Comparison of ENCODE assay signal across 19 cellular contexts in the genomic region with DNA sequence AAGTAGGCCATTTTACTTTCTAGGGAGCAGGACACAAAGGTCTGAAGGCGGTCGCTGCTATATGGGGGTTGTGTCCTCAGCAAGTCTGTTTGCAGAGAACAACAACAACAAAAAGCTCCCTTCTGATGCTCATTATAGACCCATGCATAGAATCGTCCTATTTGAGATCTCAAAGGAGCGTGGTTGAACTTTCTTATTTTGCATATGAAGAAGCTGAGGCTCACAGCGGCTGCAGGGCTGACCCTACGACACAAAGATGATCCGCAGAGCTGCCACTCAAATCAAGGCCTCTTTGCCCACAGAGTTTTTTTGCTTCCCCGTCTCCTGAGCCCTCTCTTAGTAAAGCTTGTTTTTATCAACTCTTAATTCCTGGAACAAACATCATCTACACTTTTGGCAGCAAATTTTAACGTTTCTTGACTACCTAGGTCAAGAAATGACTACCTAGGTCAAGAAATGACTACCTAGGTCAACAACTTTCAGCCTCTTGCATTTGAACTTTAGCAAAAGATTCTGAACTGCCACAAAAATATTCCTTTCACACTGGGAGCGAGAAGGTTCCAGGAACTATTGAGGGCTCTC.
"Had no signal": no experiment of that assay in that cellular context is flagged by ENCODE, and none has a peak within 500 bp of the region (broad histone marks: within the 10 kb centered on the region; RNA-seq: fewer than 3 reads in every experiment).

No MANE protein-coding gene starts in this region.

- H2AFZ ChIP-seq: hepatocyte had no signal

- H3K27ac Mint-ChIP-seq: activated CD8-positive, alpha-beta T cell treated with anti-CD3 and anti-CD28 coated beads, Interleukin-2, amount 10 ng/mL, durations not matched to agents 7 days and 5 days; activated naive CD8-positive, alpha-beta T cell treated with anti-CD3 and anti-CD28 coated beads for 36 hours; endodermal cell; nephron progenitor cell; stimulated activated naive CD8-positive, alpha-beta T cell treated with anti-CD3 and anti-CD28 coated beads, Interleukin-15, Interleukin-2, amounts not matched to agents 100 ng/mL and 50 ng/mL, for 24 hours had no signal

- H3K27me3 ChIP-seq: transverse colon had no signal

- H3K36me3 ChIP-seq: transverse colon had no signal

- H3K27me3 Mint-ChIP-seq: stimulated activated naive CD8-positive, alpha-beta T cell treated with anti-CD3 and anti-CD28 coated beads, Interleukin-15, Interleukin-2, amounts not matched to agents 100 ng/mL and 50 ng/mL, for 24 hours had no signal

- H3K9me3 Mint-ChIP-seq: activated naive CD8-positive, alpha-beta T cell treated with anti-CD3 and anti-CD28 coated beads for 36 hours; endodermal cell; nephron progenitor cell; stimulated activated naive CD8-positive, alpha-beta T cell treated with anti-CD3 and anti-CD28 coated beads, Interleukin-15, Interleukin-2, amounts not matched to agents 100 ng/mL and 50 ng/mL, for 24 hours had no signal

- ATAC-seq: activated CD8-positive, alpha-beta T cell treated with anti-CD3 and anti-CD28 coated beads, Interleukin-2, amount 10 ng/mL, durations not matched to agents 7 days and 5 days; psoas muscle; right cardiac atrium had no signal

- H3K36me3 Mint-ChIP-seq: activated naive CD8-positive, alpha-beta T cell treated with anti-CD3 and anti-CD28 coated beads for 36 hours had no signal

- DNase-seq: activated CD4-positive, alpha-beta T cell treated with anti-CD3 and anti-CD28 coated beads for 1 hour; activated CD8-positive, alpha-beta memory T cell treated with anti-CD3 and anti-CD28 coated beads, Interleukin-2, amount 50 U/mL, for 4 hours; activated CD8-positive, alpha-beta T cell treated with anti-CD3 and anti-CD28 coated beads, Interleukin-2, amount 10 ng/mL, durations not matched to agents 7 days and 5 days; activated naive CD4-positive, alpha-beta T cell; activated naive CD8-positive, alpha-beta T cell treated with anti-CD3 and anti-CD28 coated beads for 36 hours; amniotic stem cell; endodermal cell; foreskin fibroblast; midbrain; nephron progenitor cell; psoas muscle; right cardiac atrium; stimulated activated CD4-positive, alpha-beta T cell treated with anti-CD3 and anti-CD28 coated beads, Interleukin-2, amount 100 ng/mL, for 24 hours; transverse colon had no signal

- H3K4me3 Mint-ChIP-seq: activated CD8-positive, alpha-beta T cell treated with anti-CD3 and anti-CD28 coated beads, Interleukin-2, amount 10 ng/mL, durations not matched to agents 7 days and 5 days; activated naive CD8-positive, alpha-beta T cell treated with anti-CD3 and anti-CD28 coated beads for 36 hours; endodermal cell; nephron progenitor cell; stimulated activated naive CD8-positive, alpha-beta T cell treated with anti-CD3 and anti-CD28 coated beads, Interleukin-15, Interleukin-2, amounts not matched to agents 100 ng/mL and 50 ng/mL, for 24 hours had no signal

- H3K27ac ChIP-seq: epithelial cell of prostate, hepatocyte, psoas muscle, transverse colon, VCaP had no signal

- H3K4me3 ChIP-seq: hepatocyte, lung, psoas muscle, transverse colon had no signal

- H3K9me3 ChIP-seq: psoas muscle, transverse colon had no signal
